ENCODE assay signal across 8 cellular contexts in genomic region chr3:136070953-136071949, GRCh38.
DNase-seq lines count a peak whose midpoint lies in the region; ATAC-seq, FAIRE-seq and TF ChIP-seq lines count a peak whose summit lies in the region.

No MANE protein-coding gene starts in this region.

- TF ChIP-seq CTCF in endothelial cell of umbilical vein (IDR thresholded peaks at IDR 0.05; ENCODE audit: extremely low read depth in 1 of 2, insufficient read depth in 1 of 2, low read depth in 1 of 2, low read length in 2 of 2) = no peak

- H3K18ac ChIP-seq in trophoblast cell (ENCODE audit: low read length) = no peak overlapping the region

- no peak overlapping the region for H4K12ac ChIP-seq in trophoblast cell (ENCODE audit: low read depth, low read length)

- no peak overlapping the region for H3K4ac ChIP-seq in trophoblast cell (ENCODE audit: low read depth, low read length)

- H3K14ac ChIP-seq in trophoblast cell (ENCODE audit: low read length) = peak overlapping the region; percentile 50

- peak overlapping the region; percentile 66 for H4K8ac ChIP-seq in trophoblast cell (ENCODE audit: low read depth, low read length)

- POLR2A ChIA-PET in endothelial cell of umbilical vein (lab: Charles Lee) = interaction anchor here (0.6 kb wide), 1 partner anchor 1585 kb away, joined by 4 read pairs; the partner anchor contains the start of genes ANAPC13 and CEP63

- peaks cover 7% of the 10 kb centered on the region for H3K79me1 ChIP-seq in trophoblast cell (ENCODE audit: low read length)

- H2BK5ac ChIP-seq in trophoblast cell (ENCODE audit: low read depth, low read length, poor library complexity) = peak overlapping the region; percentile 48

- dilution Hi-C loops in endothelial cell of umbilical vein (cut with MboI; ENCODE audit: extremely low pct_ligation_motif_present, low sequenced_read_pairs) = no loop called here

- H3K9ac ChIP-seq in endothelial cell of umbilical vein (replicated peaks; ENCODE audit: extremely low read depth, insufficient read depth, low read length) (no peak overlapping the region), trophoblast cell (ENCODE audit: low read length) (no peak overlapping the region)

- H3K27ac ChIP-seq in endothelial cell of umbilical vein (ENCODE audit: insufficient read depth, low read depth, low read length) (no peak overlapping the region), trophoblast cell (ENCODE audit: low read depth, low read length) (peak overlapping the region; percentile 85)

- ATAC-seq in HG03159 (IDR thresholded peaks at IDR 0.05; ENCODE audit: unreplicated experiment) = no peak

- H2BK12ac ChIP-seq in trophoblast cell (ENCODE audit: low read length) = peak overlapping the region; percentile 87

- CTCF ChIA-PET in endothelial cell of umbilical vein (lab: Charles Lee) = interaction anchor here (0.7 to 5.7 kb wide), 10 partner anchors 8 to 966 kb away, joined by 3 to 62 read pairs (median 3); partner anchors contain the start of gene STAG1

- H2AFZ ChIP-seq in endothelial cell of umbilical vein (ENCODE audit: low read depth, low read length) = no peak overlapping the region
- H2AFZ ChIP-seq in trophoblast cell (ENCODE audit: insufficient read depth, low read length, poor library complexity) = no peak overlapping the region

- peak overlapping the region; percentile 65 for H2BK120ac ChIP-seq in trophoblast cell (ENCODE audit: insufficient read depth, low read length, poor library complexity)

- no peaks in the 10 kb centered on the region for H3K27me3 ChIP-seq in endothelial cell of umbilical vein (ENCODE audit: control insufficient read depth in 2 of 2, insufficient read depth in 2 of 2, low read length in 2 of 2)
- H3K27me3 ChIP-seq in trophoblast cell (ENCODE audit: insufficient read depth, low read length) = no peaks in the 10 kb centered on the region

- WGBS in trophoblast cell (ENCODE audit: extremely low coverage, insufficient coverage, insufficient read length) = no CpG with 5 or more reads among the region's 9 CpGs

- TF ChIP-seq POLR2A in endothelial cell of umbilical vein (IDR thresholded peaks at IDR 0.05; ENCODE audit: low read depth, low read length) = no peak

- H3K36me3 ChIP-seq in endothelial cell of umbilical vein (ENCODE audit: control insufficient read depth in 2 of 2, extremely low read depth in 1 of 2, insufficient read depth in 2 of 2, low read length in 2 of 2) (no peaks in the 10 kb centered on the region), trophoblast cell (ENCODE audit: control insufficient read depth in 1 of 2, insufficient read depth in 2 of 2, low read length in 2 of 2) (peaks cover 0 to 2% of the 10 kb centered on the region in 2 experiments)

- peak; percentile 77 for DNase-seq in ELR (ENCODE audit: low read depth)
- DNase-seq in NCI-H524 treated with DMSO at 0.1 percent for 48 hours (lab: John Stamatoyannopoulos, UW) = peak; percentile 13
- DNase-seq in endothelial cell of umbilical vein (ENCODE audit: low read depth, low spot score) = peak; percentile 35
- DNase-seq in trophoblast cell = peak; percentile 99
- no peak for DNase-seq in activated CD8-positive, alpha-beta memory T cell treated with anti-CD3 and anti-CD28 coated beads for 24 hours
- no peak for DNase-seq in stimulated activated CD4-positive, alpha-beta T cell treated with anti-CD3 and anti-CD28 coated beads, Interleukin-1b, Interleukin-23, amount 100 ng/mL, for 48 hours
- DNase-seq in NCI-H1436 (lab: John Stamatoyannopoulos, UW) = no peak

- H3K79me2 ChIP-seq in endothelial cell of umbilical vein (ENCODE audit: control insufficient read depth, insufficient read depth, low read length) (no peaks in the 10 kb centered on the region), trophoblast cell (ENCODE audit: control insufficient read depth, insufficient read depth, low read length, poor library complexity) (no peaks in the 10 kb centered on the region)

- no peak overlapping the region for H3K4me3 ChIP-seq in endothelial cell of umbilical vein (replicated peaks in 1 of 3; ENCODE audit: insufficient read depth in 1 of 3, low read depth in 1 of 3, low read length in 3 of 3)
- no peak overlapping the region for H3K4me3 ChIP-seq in trophoblast cell (ENCODE audit: low read depth, low read length)

- no peaks in the 10 kb centered on the region for H4K20me1 ChIP-seq in endothelial cell of umbilical vein (replicated peaks; ENCODE audit: control insufficient read depth, extremely low read depth, insufficient read depth, low read length)

- no peaks in the 10 kb centered on the region for H3K9me1 ChIP-seq in endothelial cell of umbilical vein (replicated peaks; ENCODE audit: control insufficient read depth, extremely low read depth, insufficient read depth, low read length)

- no peak overlapping the region for H2AK5ac ChIP-seq in trophoblast cell (ENCODE audit: low read length)

- H3K4me2 ChIP-seq in endothelial cell of umbilical vein (ENCODE audit: insufficient read depth, low read length) (no peak overlapping the region), trophoblast cell (ENCODE audit: low read length) (peak overlapping the region; percentile 18)

- FAIRE-seq in endothelial cell of umbilical vein (lab: Jason Lieb, UNC) = peak; percentile 77

- no peaks in the 10 kb centered on the region for H3K9me3 ChIP-seq in endothelial cell of umbilical vein (replicated peaks; ENCODE audit: control insufficient read depth, insufficient read depth, low read length)
- H3K9me3 ChIP-seq in trophoblast cell (ENCODE audit: insufficient read depth, low read depth, low read length) = no peaks in the 10 kb centered on the region

- no TSS peak for BruUV-seq in endothelial cell of umbilical vein (replicated peaks; lab: Mats Ljungman, UMichigan)

- H4K91ac ChIP-seq in trophoblast cell (ENCODE audit: low read depth, low read length) = peak overlapping the region; percentile 50

- H3K4me1 ChIP-seq in endothelial cell of umbilical vein (ENCODE audit: control insufficient read depth, extremely low read depth, insufficient read depth, low read length) = peaks cover 2% of the 10 kb centered on the region
- H3K4me1 ChIP-seq in trophoblast cell (ENCODE audit: control insufficient read depth in 1 of 2, insufficient read depth in 2 of 2, low read length in 2 of 2) = peaks cover 4 to 8% of the 10 kb centered on the region in 2 experiments

- intact Hi-C loops in endothelial cell of umbilical vein (cut with micrococcal nuclease) = loop anchor here (10.0 kb wide), 1 partner anchor 474 kb away; no protein-coding TSS in a partner anchor

- H3K23ac ChIP-seq in trophoblast cell (ENCODE audit: low read length) = no peak overlapping the region

TF ChIP-seq in endothelial cell of umbilical vein, 7 proteins besides CTCF, POLR2A, EP300 and RAD21:
- TF ChIP-seq GATA2 (IDR thresholded peaks at IDR 0.05; ENCODE audit: insufficient read depth, insufficient read length, low read depth, low read length) (no peak), POLR2AphosphoS5 (IDR thresholded peaks at IDR 0.05; ENCODE audit: insufficient read depth, low read depth, low read length) (no peak), JUN (IDR thresholded peaks at IDR 0.05; ENCODE audit: borderline replicate concordance, insufficient read depth, insufficient read length, low read depth) (no peak), MAX (IDR thresholded peaks at IDR 0.05; ENCODE audit: insufficient read depth, insufficient read length) (no peak), EZH2 (IDR thresholded peaks at IDR 0.05; ENCODE audit: borderline replicate concordance, low read depth, low read length, severe bottlenecking) (no peak), FOS (IDR thresholded peaks at IDR 0.05; ENCODE audit: borderline replicate concordance, insufficient read depth, low read length) (no peak), MYC (IDR thresholded peaks at IDR 0.05; ENCODE audit: low read depth, low read length) (no peak)

Comparison
In these comparisons a context has a peak if more than half of its experiments do, and no peak if none do; other contexts are left out.
1. DNase-seq: peak in ELR (single experiment), NCI-H524 treated with DMSO at 0.1 percent for 48 hours (single experiment), endothelial cell of umbilical vein (single experiment) and trophoblast cell (2 of 2); none in activated CD8-positive, alpha-beta memory T cell treated with anti-CD3 and anti-CD28 coated beads for 24 hours (single experiment), stimulated activated CD4-positive, alpha-beta T cell treated with anti-CD3 and anti-CD28 coated beads, Interleukin-1b, Interleukin-23, amount 100 ng/mL, for 48 hours (single experiment) and NCI-H1436 (single experiment).